1 cellular context compared by ENCODE assay signal in the genomic region with DNA sequence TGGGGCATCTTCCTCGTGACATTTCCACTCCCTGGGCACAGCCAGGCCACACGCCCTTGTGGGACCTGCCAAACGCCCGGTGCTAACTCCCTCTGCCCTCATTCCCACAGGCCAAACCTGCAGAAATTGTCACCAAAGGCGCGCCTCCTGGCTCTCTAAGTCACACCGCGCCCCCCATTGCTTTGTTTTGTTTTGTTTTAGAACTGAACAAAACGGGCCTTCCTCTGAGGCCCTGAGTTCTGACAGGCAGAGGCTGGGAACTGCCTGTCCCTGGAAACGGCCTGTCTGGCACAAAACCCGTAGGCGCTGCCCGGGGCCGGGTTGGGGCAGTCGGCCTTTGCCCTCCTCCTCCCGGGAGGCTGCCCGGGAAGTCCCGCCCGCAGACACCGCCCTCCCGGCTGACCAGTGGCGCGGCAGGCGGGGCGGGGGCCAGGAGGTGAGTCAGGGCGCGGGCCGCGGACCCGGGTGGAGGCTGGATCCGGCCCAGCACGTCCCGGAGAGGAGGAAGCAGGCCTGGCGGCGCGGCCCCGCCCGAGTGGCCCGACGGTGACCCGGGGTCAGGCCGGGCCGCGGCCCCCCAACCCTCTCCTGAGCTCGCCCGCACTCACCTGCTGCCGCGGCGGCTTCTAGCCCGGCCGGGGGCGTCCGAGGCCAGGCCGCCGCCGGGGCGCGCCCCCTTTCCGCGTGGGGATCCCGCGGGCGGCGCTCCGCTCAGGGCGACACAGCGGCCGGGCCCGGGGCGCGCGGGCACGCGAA.
TF ChIP-seq lines count a peak whose summit lies in the region.

No MANE protein-coding gene starts in this region.

TF ChIP-seq in HepG2, 621 proteins besides CTCF, POLR2A, EP300 and RAD21 (continued from another document and continues in another):
- TF ChIP-seq JUN (CRISPR knock-in tag; IDR thresholded peaks at IDR 0.05) (peak; percentile 85; the same call in 1 of the 2 replicates), POGZ (CRISPR knock-in tag; IDR thresholded peaks at IDR 0.05) (peak; percentile 69), NR2F6 (IDR thresholded peaks at IDR 0.05) (no peak), NR2F6 (CRISPR knock-in tag; IDR thresholded peaks at IDR 0.05) (peak; percentile 87), TARDBP (CRISPR knock-in tag; IDR thresholded peaks at IDR 0.05) (peak; percentile 84), CBX1 (IDR thresholded peaks at IDR 0.05; ENCODE audit: low read depth) (peak; percentile 37), SMARCC2 (IDR thresholded peaks at IDR 0.05) (no peak), HNRNPLL (IDR thresholded peaks at IDR 0.05; ENCODE audit: low read depth, low read length, poor library complexity, severe bottlenecking) (peak; percentile 58), BRD4 (CRISPR knock-in tag; IDR thresholded peaks at IDR 0.05) (no peak; the same call in 1 of the 2 replicates), HES4 (CRISPR knock-in tag; IDR thresholded peaks at IDR 0.05; ENCODE audit: borderline replicate concordance) (peak; percentile 77; the same call in 1 of the 2 replicates), ZNF616 (CRISPR knock-in tag; IDR thresholded peaks at IDR 0.05; ENCODE audit: low read depth) (peak; percentile 48; the same call in 1 of the 2 replicates), RAD51 (IDR thresholded peaks at IDR 0.05; ENCODE audit: borderline replicate concordance) (no peak), ZNF317 (CRISPR knock-in tag; IDR thresholded peaks at IDR 0.05) (peak; percentile 65; the same call in 1 of the 2 replicates), ZFX (CRISPR knock-in tag; IDR thresholded peaks at IDR 0.05; ENCODE audit: low read depth) (peak; percentile 88), POLR2AphosphoS5 (IDR thresholded peaks at IDR 0.05; ENCODE audit: low read depth, low read length) (peak; percentile 77), SP5 (CRISPR knock-in tag; IDR thresholded peaks at IDR 0.05; ENCODE audit: borderline replicate concordance, low read depth) (peak; percentile 90), ZNF230 (CRISPR knock-in tag; IDR thresholded peaks at IDR 0.05) (0 out of 2 replicates have a peak, but pooled peaks have one; percentile 46), FOSL2 (CRISPR knock-in tag; IDR thresholded peaks at IDR 0.05) (peak; percentile 92), ZEB1 (IDR thresholded peaks at IDR 0.05; ENCODE audit: insufficient replicate concordance, low read depth) (peak; percentile 50), SOX13 (IDR thresholded peaks at IDR 0.05) (no peak), SOX13 (CRISPR knock-in tag; conservative IDR thresholded peaks at IDR 0.05 in 1 of 2, IDR thresholded peaks at IDR 0.05 in 1 of 2) (peak in 1 of 2 experiments; percentile 71; a peak in 2 of 4 replicates)
- TF ChIP-seq, protein P1, sequence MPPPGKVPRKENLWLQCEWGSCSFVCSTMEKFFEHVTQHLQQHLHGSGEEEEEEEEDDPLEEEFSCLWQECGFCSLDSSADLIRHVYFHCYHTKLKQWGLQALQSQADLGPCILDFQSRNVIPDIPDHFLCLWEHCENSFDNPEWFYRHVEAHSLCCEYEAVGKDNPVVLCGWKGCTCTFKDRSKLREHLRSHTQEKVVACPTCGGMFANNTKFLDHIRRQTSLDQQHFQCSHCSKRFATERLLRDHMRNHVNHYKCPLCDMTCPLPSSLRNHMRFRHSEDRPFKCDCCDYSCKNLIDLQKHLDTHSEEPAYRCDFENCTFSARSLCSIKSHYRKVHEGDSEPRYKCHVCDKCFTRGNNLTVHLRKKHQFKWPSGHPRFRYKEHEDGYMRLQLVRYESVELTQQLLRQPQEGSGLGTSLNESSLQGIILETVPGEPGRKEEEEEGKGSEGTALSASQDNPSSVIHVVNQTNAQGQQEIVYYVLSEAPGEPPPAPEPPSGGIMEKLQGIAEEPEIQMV (CRISPR knock-in tag; IDR thresholded peaks at IDR 0.05; ENCODE audit: low read depth), result peak; percentile 100
- TF ChIP-seq, protein P2, sequence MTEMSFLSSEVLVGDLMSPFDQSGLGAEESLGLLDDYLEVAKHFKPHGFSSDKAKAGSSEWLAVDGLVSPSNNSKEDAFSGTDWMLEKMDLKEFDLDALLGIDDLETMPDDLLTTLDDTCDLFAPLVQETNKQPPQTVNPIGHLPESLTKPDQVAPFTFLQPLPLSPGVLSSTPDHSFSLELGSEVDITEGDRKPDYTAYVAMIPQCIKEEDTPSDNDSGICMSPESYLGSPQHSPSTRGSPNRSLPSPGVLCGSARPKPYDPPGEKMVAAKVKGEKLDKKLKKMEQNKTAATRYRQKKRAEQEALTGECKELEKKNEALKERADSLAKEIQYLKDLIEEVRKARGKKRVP (CRISPR knock-in tag; IDR thresholded peaks at IDR 0.05), result 0 out of 4 replicates have a peak, but pooled peaks of 1 of the 2 experiments have one; percentile 31
- TF ChIP-seq, protein P3, sequence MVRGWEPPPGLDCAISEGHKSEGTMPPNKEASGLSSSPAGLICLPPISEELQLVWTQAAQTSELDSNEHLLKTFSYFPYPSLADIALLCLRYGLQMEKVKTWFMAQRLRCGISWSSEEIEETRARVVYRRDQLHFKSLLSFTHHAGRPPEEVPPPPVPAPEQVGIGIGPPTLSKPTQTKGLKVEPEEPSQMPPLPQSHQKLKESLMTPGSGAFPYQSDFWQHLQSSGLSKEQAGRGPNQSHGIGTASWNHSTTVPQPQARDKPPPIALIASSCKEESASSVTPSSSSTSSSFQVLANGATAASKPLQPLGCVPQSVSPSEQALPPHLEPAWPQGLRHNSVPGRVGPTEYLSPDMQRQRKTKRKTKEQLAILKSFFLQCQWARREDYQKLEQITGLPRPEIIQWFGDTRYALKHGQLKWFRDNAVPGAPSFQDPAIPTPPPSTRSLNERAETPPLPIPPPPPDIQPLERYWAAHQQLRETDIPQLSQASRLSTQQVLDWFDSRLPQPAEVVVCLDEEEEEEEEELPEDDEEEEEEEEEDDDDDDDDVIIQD (CRISPR knock-in tag; IDR thresholded peaks at IDR 0.05; ENCODE audit: low read depth), result peak; percentile 31; the same call in 1 of the 2 replicates
- TF ChIP-seq, protein P4, sequence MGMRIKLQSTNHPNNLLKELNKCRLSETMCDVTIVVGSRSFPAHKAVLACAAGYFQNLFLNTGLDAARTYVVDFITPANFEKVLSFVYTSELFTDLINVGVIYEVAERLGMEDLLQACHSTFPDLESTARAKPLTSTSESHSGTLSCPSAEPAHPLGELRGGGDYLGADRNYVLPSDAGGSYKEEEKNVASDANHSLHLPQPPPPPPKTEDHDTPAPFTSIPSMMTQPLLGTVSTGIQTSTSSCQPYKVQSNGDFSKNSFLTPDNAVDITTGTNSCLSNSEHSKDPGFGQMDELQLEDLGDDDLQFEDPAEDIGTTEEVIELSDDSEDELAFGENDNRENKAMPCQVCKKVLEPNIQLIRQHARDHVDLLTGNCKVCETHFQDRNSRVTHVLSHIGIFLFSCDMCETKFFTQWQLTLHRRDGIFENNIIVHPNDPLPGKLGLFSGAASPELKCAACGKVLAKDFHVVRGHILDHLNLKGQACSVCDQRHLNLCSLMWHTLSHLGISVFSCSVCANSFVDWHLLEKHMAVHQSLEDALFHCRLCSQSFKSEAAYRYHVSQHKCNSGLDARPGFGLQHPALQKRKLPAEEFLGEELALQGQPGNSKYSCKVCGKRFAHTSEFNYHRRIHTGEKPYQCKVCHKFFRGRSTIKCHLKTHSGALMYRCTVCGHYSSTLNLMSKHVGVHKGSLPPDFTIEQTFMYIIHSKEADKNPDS (CRISPR knock-in tag; IDR thresholded peaks at IDR 0.05), result no peak
- TF ChIP-seq, protein P5, sequence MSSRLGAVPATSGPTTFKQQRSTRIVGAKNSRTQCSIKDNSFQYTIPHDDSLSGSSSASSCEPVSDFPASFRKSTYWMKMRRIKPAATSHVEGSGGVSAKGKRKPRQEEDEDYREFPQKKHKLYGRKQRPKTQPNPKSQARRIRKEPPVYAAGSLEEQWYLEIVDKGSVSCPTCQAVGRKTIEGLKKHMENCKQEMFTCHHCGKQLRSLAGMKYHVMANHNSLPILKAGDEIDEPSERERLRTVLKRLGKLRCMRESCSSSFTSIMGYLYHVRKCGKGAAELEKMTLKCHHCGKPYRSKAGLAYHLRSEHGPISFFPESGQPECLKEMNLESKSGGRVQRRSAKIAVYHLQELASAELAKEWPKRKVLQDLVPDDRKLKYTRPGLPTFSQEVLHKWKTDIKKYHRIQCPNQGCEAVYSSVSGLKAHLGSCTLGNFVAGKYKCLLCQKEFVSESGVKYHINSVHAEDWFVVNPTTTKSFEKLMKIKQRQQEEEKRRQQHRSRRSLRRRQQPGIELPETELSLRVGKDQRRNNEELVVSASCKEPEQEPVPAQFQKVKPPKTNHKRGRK (CRISPR knock-in tag; IDR thresholded peaks at IDR 0.05), result no peak
- TF ChIP-seq, protein P6, sequence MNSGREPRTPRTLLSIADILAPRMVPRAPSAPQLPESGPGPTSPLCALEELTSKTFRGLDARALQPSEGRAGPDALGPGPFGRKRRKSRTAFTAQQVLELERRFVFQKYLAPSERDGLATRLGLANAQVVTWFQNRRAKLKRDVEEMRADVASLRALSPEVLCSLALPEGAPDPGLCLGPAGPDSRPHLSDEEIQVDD (CRISPR knock-in tag; IDR thresholded peaks at IDR 0.05; ENCODE audit: borderline replicate concordance), result no peak
- TF ChIP-seq, protein P7, sequence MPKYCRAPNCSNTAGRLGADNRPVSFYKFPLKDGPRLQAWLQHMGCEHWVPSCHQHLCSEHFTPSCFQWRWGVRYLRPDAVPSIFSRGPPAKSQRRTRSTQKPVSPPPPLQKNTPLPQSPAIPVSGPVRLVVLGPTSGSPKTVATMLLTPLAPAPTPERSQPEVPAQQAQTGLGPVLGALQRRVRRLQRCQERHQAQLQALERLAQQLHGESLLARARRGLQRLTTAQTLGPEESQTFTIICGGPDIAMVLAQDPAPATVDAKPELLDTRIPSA (CRISPR knock-in tag; IDR thresholded peaks at IDR 0.05; ENCODE audit: borderline replicate concordance), result no peak
- TF ChIP-seq, protein P8, sequence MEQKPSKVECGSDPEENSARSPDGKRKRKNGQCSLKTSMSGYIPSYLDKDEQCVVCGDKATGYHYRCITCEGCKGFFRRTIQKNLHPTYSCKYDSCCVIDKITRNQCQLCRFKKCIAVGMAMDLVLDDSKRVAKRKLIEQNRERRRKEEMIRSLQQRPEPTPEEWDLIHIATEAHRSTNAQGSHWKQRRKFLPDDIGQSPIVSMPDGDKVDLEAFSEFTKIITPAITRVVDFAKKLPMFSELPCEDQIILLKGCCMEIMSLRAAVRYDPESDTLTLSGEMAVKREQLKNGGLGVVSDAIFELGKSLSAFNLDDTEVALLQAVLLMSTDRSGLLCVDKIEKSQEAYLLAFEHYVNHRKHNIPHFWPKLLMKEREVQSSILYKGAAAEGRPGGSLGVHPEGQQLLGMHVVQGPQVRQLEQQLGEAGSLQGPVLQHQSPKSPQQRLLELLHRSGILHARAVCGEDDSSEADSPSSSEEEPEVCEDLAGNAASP (CRISPR knock-in tag; IDR thresholded peaks at IDR 0.05; ENCODE audit: borderline replicate concordance), result peak; percentile 72; the same call in 1 of the 2 replicates
- TF ChIP-seq, protein P9, sequence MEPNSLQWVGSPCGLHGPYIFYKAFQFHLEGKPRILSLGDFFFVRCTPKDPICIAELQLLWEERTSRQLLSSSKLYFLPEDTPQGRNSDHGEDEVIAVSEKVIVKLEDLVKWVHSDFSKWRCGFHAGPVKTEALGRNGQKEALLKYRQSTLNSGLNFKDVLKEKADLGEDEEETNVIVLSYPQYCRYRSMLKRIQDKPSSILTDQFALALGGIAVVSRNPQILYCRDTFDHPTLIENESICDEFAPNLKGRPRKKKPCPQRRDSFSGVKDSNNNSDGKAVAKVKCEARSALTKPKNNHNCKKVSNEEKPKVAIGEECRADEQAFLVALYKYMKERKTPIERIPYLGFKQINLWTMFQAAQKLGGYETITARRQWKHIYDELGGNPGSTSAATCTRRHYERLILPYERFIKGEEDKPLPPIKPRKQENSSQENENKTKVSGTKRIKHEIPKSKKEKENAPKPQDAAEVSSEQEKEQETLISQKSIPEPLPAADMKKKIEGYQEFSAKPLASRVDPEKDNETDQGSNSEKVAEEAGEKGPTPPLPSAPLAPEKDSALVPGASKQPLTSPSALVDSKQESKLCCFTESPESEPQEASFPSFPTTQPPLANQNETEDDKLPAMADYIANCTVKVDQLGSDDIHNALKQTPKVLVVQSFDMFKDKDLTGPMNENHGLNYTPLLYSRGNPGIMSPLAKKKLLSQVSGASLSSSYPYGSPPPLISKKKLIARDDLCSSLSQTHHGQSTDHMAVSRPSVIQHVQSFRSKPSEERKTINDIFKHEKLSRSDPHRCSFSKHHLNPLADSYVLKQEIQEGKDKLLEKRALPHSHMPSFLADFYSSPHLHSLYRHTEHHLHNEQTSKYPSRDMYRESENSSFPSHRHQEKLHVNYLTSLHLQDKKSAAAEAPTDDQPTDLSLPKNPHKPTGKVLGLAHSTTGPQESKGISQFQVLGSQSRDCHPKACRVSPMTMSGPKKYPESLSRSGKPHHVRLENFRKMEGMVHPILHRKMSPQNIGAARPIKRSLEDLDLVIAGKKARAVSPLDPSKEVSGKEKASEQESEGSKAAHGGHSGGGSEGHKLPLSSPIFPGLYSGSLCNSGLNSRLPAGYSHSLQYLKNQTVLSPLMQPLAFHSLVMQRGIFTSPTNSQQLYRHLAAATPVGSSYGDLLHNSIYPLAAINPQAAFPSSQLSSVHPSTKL (CRISPR knock-in tag; IDR thresholded peaks at IDR 0.05), result peak; percentile 63; the same call in 1 of the 2 replicates
- TF ChIP-seq, protein P10, sequence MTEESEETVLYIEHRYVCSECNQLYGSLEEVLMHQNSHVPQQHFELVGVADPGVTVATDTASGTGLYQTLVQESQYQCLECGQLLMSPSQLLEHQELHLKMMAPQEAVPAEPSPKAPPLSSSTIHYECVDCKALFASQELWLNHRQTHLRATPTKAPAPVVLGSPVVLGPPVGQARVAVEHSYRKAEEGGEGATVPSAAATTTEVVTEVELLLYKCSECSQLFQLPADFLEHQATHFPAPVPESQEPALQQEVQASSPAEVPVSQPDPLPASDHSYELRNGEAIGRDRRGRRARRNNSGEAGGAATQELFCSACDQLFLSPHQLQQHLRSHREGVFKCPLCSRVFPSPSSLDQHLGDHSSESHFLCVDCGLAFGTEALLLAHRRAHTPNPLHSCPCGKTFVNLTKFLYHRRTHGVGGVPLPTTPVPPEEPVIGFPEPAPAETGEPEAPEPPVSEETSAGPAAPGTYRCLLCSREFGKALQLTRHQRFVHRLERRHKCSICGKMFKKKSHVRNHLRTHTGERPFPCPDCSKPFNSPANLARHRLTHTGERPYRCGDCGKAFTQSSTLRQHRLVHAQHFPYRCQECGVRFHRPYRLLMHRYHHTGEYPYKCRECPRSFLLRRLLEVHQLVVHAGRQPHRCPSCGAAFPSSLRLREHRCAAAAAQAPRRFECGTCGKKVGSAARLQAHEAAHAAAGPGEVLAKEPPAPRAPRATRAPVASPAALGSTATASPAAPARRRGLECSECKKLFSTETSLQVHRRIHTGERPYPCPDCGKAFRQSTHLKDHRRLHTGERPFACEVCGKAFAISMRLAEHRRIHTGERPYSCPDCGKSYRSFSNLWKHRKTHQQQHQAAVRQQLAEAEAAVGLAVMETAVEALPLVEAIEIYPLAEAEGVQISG (CRISPR knock-in tag; IDR thresholded peaks at IDR 0.05), result peak; percentile 73
